In the genomic region with DNA sequence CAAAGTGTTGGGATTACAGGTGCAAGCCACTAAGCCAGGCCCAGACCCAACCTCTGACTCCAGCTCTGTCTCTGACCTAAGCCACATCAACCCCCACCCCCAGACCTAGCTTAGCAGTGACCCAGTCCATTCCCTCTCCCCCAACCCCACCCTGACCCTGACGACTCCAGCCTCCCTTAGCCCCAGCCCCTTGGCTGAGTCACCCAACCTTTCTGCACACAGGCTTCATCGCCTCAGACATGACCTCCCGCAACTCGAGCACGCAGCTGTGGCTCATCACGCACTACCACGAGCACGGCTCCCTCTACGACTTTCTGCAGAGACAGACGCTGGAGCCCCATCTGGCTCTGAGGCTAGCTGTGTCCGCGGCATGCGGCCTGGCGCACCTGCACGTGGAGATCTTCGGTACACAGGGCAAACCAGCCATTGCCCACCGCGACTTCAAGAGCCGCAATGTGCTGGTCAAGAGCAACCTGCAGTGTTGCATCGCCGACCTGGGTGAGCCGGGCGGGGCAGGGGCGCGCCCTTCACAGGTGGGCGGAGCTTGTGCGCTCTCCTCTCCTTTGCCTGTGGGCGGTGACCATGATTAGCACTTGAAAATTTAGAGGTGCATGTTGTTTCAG, we compare ENCODE assay signal across 20 cellular contexts. TPM values are rescaled to one million over a fixed set of nuclear protein-coding genes. Genes with fewer than 3 reads are reported as not detected.
"Had no signal": no experiment of that assay in that cellular context is flagged by ENCODE, and none has a peak within 500 bp of the region (broad histone marks: within the 10 kb centered on the region; RNA-seq: fewer than 3 reads in every experiment).

No MANE protein-coding gene starts in this region.

- H3K4me3 ChIP-seq: adrenal gland, colonic mucosa, psoas muscle, stomach, testis had no signal

- H3K36me3 Mint-ChIP-seq: activated CD4-positive, alpha-beta memory T cell treated with anti-CD3 and anti-CD28 coated beads for 36 hours; activated CD8-positive, alpha-beta memory T cell treated with anti-CD3 and anti-CD28 coated beads, Interleukin-2, amount 10 ng/mL, durations not matched to agents 7 days and 5 days; activated naive CD4-positive, alpha-beta T cell treated with anti-CD3 and anti-CD28 coated beads, Interleukin-2, amount 50 U/mL, for 24 hours had no signal

- H3K9me3 Mint-ChIP-seq: activated CD4-positive, alpha-beta memory T cell treated with anti-CD3 and anti-CD28 coated beads for 36 hours; activated naive CD4-positive, alpha-beta T cell treated with anti-CD3 and anti-CD28 coated beads, Interleukin-2, amount 50 U/mL, for 24 hours had no signal

- H3K27ac ChIP-seq: adrenal gland, colonic mucosa, psoas muscle, stomach, testis had no signal

- ATAC-seq: activated CD8-positive, alpha-beta memory T cell treated with anti-CD3 and anti-CD28 coated beads, Interleukin-2, amount 10 ng/mL, durations not matched to agents 7 days and 5 days; psoas muscle had no signal

- H3K27me3 Mint-ChIP-seq: activated CD4-positive, alpha-beta memory T cell treated with anti-CD3 and anti-CD28 coated beads for 36 hours; activated CD8-positive, alpha-beta memory T cell treated with anti-CD3 and anti-CD28 coated beads, Interleukin-2, amount 10 ng/mL, durations not matched to agents 7 days and 5 days; activated naive CD4-positive, alpha-beta T cell treated with anti-CD3 and anti-CD28 coated beads, Interleukin-2, amount 50 U/mL, for 24 hours had no signal

- H3K4me1 Mint-ChIP-seq: activated CD8-positive, alpha-beta memory T cell treated with anti-CD3 and anti-CD28 coated beads, Interleukin-2, amount 10 ng/mL, durations not matched to agents 7 days and 5 days; activated naive CD4-positive, alpha-beta T cell treated with anti-CD3 and anti-CD28 coated beads, Interleukin-2, amount 50 U/mL, for 24 hours had no signal

- H3K27ac Mint-ChIP-seq: activated CD4-positive, alpha-beta memory T cell treated with anti-CD3 and anti-CD28 coated beads for 36 hours; activated CD8-positive, alpha-beta memory T cell treated with anti-CD3 and anti-CD28 coated beads, Interleukin-2, amount 10 ng/mL, durations not matched to agents 7 days and 5 days; activated naive CD4-positive, alpha-beta T cell treated with anti-CD3 and anti-CD28 coated beads, Interleukin-2, amount 50 U/mL, for 24 hours had no signal

- H3K9me3 ChIP-seq: adrenal gland, colonic mucosa, psoas muscle, stomach, testis had no signal

- DNase-seq: activated CD4-positive, alpha-beta memory T cell treated with anti-CD3 and anti-CD28 coated beads for 36 hours; activated CD4-positive, alpha-beta T cell treated with anti-CD3 and anti-CD28 coated beads for 1 hour; activated CD8-positive, alpha-beta memory T cell treated with anti-CD3 and anti-CD28 coated beads, Interleukin-2, amount 10 ng/mL, durations not matched to agents 7 days and 5 days; activated T-cell treated with anti-CD3 and anti-CD28 coated beads, Interleukin-2, amount 50 U/mL, for 1 hour; adrenal gland; caudate nucleus; colonic mucosa; foreskin fibroblast; glutamatergic neuron; hypothalamus; kidney glomerular epithelial cell; midbrain; psoas muscle; stimulated activated CD4-positive, alpha-beta T cell treated with anti-CD3 and anti-CD28 coated beads, Interleukin-1b, Interleukin-23, amount 100 ng/mL, for 48 hours; stomach; testis had no signal

- H3K4me3 Mint-ChIP-seq: activated CD4-positive, alpha-beta memory T cell treated with anti-CD3 and anti-CD28 coated beads for 36 hours; activated CD8-positive, alpha-beta memory T cell treated with anti-CD3 and anti-CD28 coated beads, Interleukin-2, amount 10 ng/mL, durations not matched to agents 7 days and 5 days; activated naive CD4-positive, alpha-beta T cell treated with anti-CD3 and anti-CD28 coated beads, Interleukin-2, amount 50 U/mL, for 24 hours had no signal

- H3K27me3 ChIP-seq: adrenal gland, colonic mucosa, testis had no signal

RNA-seq across cellular contexts. Expression of gene ACVRL1, which starts 7.8 kb away (rescaled TPM):
- total RNA-seq: activated CD4-positive, alpha-beta memory T cell treated with anti-CD3 and anti-CD28 coated beads for 36 hours; activated CD8-positive, alpha-beta memory T cell treated with anti-CD3 and anti-CD28 coated beads, Interleukin-2, amount 10 ng/mL, durations not matched to agents 7 days and 5 days had no signal
- polyA plus RNA-seq: neural cell had no signal

RNA-seq across cellular contexts. Expression of gene ANKRD33, which starts 27.2 kb away (rescaled TPM):
- total RNA-seq: activated CD4-positive, alpha-beta memory T cell treated with anti-CD3 and anti-CD28 coated beads for 36 hours; activated CD8-positive, alpha-beta memory T cell treated with anti-CD3 and anti-CD28 coated beads, Interleukin-2, amount 10 ng/mL, durations not matched to agents 7 days and 5 days; colonic mucosa; myocyte; osteoblast; psoas muscle; stomach had no signal
- polyA plus RNA-seq: neural cell, stomach had no signal
